In genomic region chrX:153853902-153854267, GRCh38 we compare ENCODE assay signal across 19 cellular contexts. TPM values are rescaled to one million over a fixed set of nuclear protein-coding genes. Genes with fewer than 3 reads are reported as not detected.
"Had no signal": no experiment of that assay in that cellular context is flagged by ENCODE, and none has a peak within 500 bp of the region (broad histone marks: within the 10 kb centered on the region; RNA-seq: fewer than 3 reads in every experiment).

No MANE protein-coding gene starts in this region.

- DNase-seq: IMR-90, Kasumi-1, MM.1S, NCI-H1092 treated with DMSO at 0.1 percent for 48 hours, NCI-H1436, NCI-H187, NCI-H2029, NCI-H2081 treated with DMSO at 0.1 percent for 48 hours, NCI-H2171, NCI-H345, NCI-H446 treated with DMSO at 0.1 percent for 48 hours, NCI-H510A treated with DMSO at 0.1 percent for 48 hours, NCI-H526, SHP77, SK-N-SH had no signal

- H3K27ac ChIP-seq: KMS-11, RWPE1 had no signal

- H3K9me3 ChIP-seq: SK-N-SH had no signal

RNA-seq across cellular contexts. Expression of gene PDZD4, which starts 23.5 kb away (rescaled TPM):
- total RNA-seq: HepG2 had no signal
- polyA plus RNA-seq: HepG2 had no signal

RNA-seq across cellular contexts. Expression of gene AVPR2, which starts 50.6 kb away (rescaled TPM):
- total RNA-seq: HepG2, HT1080, IMR-90 had no signal
- polyA plus RNA-seq: HepG2, IMR-90, SK-N-SH had no signal
